ENCODE assay signal across 2 cellular contexts in the genomic region with DNA sequence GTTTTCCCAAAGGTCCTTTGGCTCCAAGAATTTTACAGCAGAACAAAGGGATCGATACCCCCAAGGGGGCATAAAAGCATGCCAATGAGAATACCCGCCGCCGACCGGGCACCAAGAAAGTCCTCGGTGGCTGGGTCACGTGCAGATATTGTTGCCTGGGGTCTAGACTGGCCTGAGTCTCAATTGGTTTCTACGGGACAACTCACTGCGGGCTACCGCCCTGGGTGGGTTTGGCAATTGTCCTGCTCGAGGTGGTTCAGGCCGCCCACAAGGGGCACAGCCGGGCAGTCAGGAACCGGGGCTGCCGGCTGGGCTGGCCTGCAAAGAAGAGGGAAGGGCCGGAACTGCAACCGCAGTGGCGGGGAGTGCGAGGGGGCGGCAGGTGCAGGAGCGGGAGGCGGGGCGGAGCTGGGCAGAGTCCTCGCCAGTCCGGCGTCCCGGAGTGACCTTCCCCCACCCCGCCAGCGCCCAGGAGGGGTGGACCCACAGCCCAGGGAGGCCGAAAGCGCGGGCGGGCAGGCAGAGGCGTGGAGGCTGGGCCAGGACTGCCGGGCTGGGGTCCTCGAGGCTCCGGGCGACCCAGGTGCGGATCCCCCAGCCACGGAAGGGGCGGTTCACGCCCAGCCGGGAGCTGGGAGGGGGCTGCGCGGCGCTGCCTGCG.
TF ChIP-seq lines count a peak whose summit lies in the region.

No MANE protein-coding gene starts in this region.

TF ChIP-seq in Ishikawa, 13 proteins besides CTCF, POLR2A, EP300 and RAD21 (continued from another document):
- TF ChIP-seq, protein P1, sequence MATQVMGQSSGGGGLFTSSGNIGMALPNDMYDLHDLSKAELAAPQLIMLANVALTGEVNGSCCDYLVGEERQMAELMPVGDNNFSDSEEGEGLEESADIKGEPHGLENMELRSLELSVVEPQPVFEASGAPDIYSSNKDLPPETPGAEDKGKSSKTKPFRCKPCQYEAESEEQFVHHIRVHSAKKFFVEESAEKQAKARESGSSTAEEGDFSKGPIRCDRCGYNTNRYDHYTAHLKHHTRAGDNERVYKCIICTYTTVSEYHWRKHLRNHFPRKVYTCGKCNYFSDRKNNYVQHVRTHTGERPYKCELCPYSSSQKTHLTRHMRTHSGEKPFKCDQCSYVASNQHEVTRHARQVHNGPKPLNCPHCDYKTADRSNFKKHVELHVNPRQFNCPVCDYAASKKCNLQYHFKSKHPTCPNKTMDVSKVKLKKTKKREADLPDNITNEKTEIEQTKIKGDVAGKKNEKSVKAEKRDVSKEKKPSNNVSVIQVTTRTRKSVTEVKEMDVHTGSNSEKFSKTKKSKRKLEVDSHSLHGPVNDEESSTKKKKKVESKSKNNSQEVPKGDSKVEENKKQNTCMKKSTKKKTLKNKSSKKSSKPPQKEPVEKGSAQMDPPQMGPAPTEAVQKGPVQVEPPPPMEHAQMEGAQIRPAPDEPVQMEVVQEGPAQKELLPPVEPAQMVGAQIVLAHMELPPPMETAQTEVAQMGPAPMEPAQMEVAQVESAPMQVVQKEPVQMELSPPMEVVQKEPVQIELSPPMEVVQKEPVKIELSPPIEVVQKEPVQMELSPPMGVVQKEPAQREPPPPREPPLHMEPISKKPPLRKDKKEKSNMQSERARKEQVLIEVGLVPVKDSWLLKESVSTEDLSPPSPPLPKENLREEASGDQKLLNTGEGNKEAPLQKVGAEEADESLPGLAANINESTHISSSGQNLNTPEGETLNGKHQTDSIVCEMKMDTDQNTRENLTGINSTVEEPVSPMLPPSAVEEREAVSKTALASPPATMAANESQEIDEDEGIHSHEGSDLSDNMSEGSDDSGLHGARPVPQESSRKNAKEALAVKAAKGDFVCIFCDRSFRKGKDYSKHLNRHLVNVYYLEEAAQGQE (IDR thresholded peaks at IDR 0.05; ENCODE audit: low read depth): no peak
- no peak for TF ChIP-seq CREB1 (IDR thresholded peaks at IDR 0.05; ENCODE audit: low read depth)

TF ChIP-seq in SK-N-SH, 30 proteins besides CTCF, POLR2A, EP300 and RAD21 (continued from another document):
- TF ChIP-seq, protein P1 (IDR thresholded peaks at IDR 0.05; ENCODE audit: low read depth, low read length): no peak
